Comparison of ENCODE assay signal across 12 cellular contexts in the genomic region with DNA sequence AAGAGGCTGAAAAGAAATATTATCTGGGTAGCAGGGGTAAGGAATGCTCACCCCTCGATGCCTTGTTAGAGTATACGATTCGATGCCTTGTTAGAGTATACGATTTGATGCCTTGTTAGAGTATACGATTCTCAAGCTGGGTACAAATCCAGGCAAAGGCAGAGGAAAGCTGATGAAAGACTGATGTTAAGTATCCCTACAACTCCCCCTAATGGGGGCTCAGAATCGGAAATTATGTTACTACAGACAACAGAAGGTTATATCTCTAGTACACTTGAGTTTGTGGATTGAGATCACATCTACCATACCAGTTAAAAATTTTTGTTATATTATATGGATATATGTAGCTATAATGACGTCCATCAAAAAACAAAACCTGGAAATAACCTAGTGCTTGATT. TPM values are rescaled to one million over a fixed set of nuclear protein-coding genes. Genes with fewer than 3 reads are reported as not detected.
DNase-seq lines count a peak whose midpoint lies in the region; ATAC-seq and TF ChIP-seq lines count a peak whose summit lies in the region.
"Had no signal": no experiment of that assay in that cellular context is flagged by ENCODE, and none has a peak within 500 bp of the region (broad histone marks: within the 10 kb centered on the region; RNA-seq: fewer than 3 reads in every experiment).

No MANE protein-coding gene starts in this region.

- peak; percentile 10 for DNase-seq in A172 (ENCODE audit: low spot score)
- DNase-seq in HuH-7.5 (ENCODE audit: low spot score), result peak; percentile 57
- peak; percentile 62 for DNase-seq in SK-MEL-5 (ENCODE audit: low read depth, low spot score)
- no peak for DNase-seq in foreskin keratinocyte
- no peak for DNase-seq in GM13977 (ENCODE audit: low spot score)
- DNase-seq in T-helper 1 cell, result no peak
- DNase-seq: activated CD4-positive, CD25-positive, alpha-beta regulatory T cell treated with anti-CD3 and anti-CD28 coated beads, Interleukin-2, amount 50 U/mL, for 72 hours; activated naive CD4-positive, alpha-beta T cell treated with Interleukin-2 at 50 U/mL for 16 hours; C1 segment of cervical spinal cord; erythroblast had no signal

- no peaks in the 10 kb centered on the region for H3K27me3 ChIP-seq in foreskin keratinocyte

- H3K27ac ChIP-seq in foreskin keratinocyte, result no peak overlapping the region

- peaks cover 9% of the 10 kb centered on the region for H3K4me1 ChIP-seq in foreskin keratinocyte

- TF ChIP-seq CTCF in foreskin keratinocyte (conservative IDR thresholded peaks at IDR 0.05) (peak; percentile 15), GM13977 (IDR thresholded peaks at IDR 0.05; ENCODE audit: extremely low read depth, insufficient read depth, missing control alignments) (no peak)

- ATAC-seq in foreskin keratinocyte, result no peak
- ATAC-seq in HG02973 (IDR thresholded peaks at IDR 0.05; ENCODE audit: unreplicated experiment), result no peak
- no peak for ATAC-seq in HG02970 (IDR thresholded peaks at IDR 0.05; ENCODE audit: low FRiP score, unreplicated experiment)

- in situ Hi-C loops in SK-MEL-5 (cut with HindIII; ENCODE audit: low pct_unique_long_range_greater_than_20kb, low sequenced_read_pairs) (no loop called here), GM13977 (cut with MboI; ENCODE audit: low pct_unique_long_range_greater_than_20kb, low sequenced_read_pairs, unreplicated experiment) (no loop called here)

RNA-seq across cellular contexts. Expression of gene LRRC66, which starts 4.8 kb away (rescaled TPM):
- 0.24 TPM in 1 of 2 replicates, not detected in the other for total RNA-seq in A172 (2014; rRNA removed; shearing (Covaris generic))
- not detected in 2 replicates for total RNA-seq in SK-MEL-5 (2014; rRNA removed; shearing (Covaris generic))
- polyA plus RNA-seq in SK-MEL-5 (2015; cell fraction: cytosol; rRNA removed), result not detected in 2 replicates
- polyA plus RNA-seq in SK-MEL-5 (2015; cell fraction: nucleus; rRNA removed), result 0.38 TPM in 1 of 2 replicates, not detected in the other
- 0.10 and 0.14 TPM in 2 replicates for total RNA-seq in foreskin keratinocyte
- 0.02 and 0.08 TPM in 2 replicates for polyA plus RNA-seq in foreskin keratinocyte

RNA-seq across cellular contexts. Expression of gene SGCB, which starts 22.7 kb away (rescaled TPM):
- total RNA-seq in A172 (2014; rRNA removed; shearing (Covaris generic)), result 20.5 and 30.4 TPM in 2 replicates
- total RNA-seq in SK-MEL-5 (2014; rRNA removed; shearing (Covaris generic)), result 6.8 and 7.2 TPM in 2 replicates
- polyA plus RNA-seq in SK-MEL-5 (2015; cell fraction: cytosol; rRNA removed), result 8.9 and 11.6 TPM in 2 replicates
- polyA plus RNA-seq in SK-MEL-5 (2015; cell fraction: nucleus; rRNA removed), result 2.9 and 10.5 TPM in 2 replicates
- total RNA-seq in foreskin keratinocyte, result 22.1 and 24.6 TPM in 2 replicates
- polyA plus RNA-seq in foreskin keratinocyte, result 13.2 and 14.6 TPM in 2 replicates

RNA-seq across cellular contexts. Expression of gene SPATA18, which starts 35.7 kb away (rescaled TPM):
- total RNA-seq in A172 (2014; rRNA removed; shearing (Covaris generic)), result not detected in 2 replicates
- total RNA-seq in SK-MEL-5 (2014; rRNA removed; shearing (Covaris generic)), result not detected in 2 replicates
- polyA plus RNA-seq in SK-MEL-5 (2015; cell fraction: cytosol; rRNA removed), result not detected in 2 replicates
- polyA plus RNA-seq in SK-MEL-5 (2015; cell fraction: nucleus; rRNA removed), result not detected in 2 replicates
- 6.8 and 7.9 TPM in 2 replicates for total RNA-seq in foreskin keratinocyte
- polyA plus RNA-seq in foreskin keratinocyte, result 2.0 TPM in 2 replicates

Comparison
In these comparisons a context has a peak if more than half of its experiments do, and no peak if none do; other contexts are left out.
1. DNase-seq: peak in A172 (single experiment), HuH-7.5 (single experiment) and SK-MEL-5 (single experiment); none in foreskin keratinocyte (0 of 2), GM13977 (single experiment) and T-helper 1 cell (0 of 5).